16 cellular contexts compared by ENCODE assay signal in the genomic region with DNA sequence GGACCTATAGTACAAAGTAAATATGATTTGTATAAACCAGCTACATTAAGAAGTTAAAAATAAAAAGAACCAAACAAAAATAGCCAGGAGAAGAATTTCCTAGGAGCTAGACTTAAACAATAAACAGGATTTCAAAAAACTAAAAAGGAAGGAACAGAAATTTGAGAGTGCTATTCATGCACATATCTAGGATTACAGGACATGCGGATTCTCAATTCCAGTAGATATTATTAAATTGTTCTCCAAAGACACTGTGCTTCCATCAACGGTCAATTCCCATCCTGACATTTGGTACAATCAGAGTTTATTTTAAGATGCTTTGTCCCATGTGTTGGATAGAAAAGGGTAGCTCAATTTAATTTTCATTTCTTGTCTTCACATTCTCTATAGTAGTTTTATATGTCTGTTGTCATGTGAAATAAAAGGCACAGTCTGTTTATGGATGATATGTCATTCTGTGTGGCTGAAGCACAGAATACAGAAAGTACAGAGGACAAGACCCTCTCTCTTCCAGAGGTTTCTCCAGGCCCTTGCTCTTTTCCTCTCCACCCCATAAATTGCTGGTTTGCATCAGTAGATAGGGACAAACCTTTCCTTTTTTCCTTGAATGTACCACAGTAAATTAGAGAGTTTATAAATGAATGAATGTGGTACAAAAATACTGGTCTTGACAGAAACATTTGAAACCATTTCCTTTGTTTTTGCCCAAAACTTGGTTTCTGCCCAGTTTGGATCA. TPM values are rescaled to one million over a fixed set of nuclear protein-coding genes. Genes with fewer than 3 reads are reported as not detected.
A peak's percentile ranks its signal among the peaks of the same experiment; 100 is the strongest.
DNase-seq lines count a peak whose midpoint lies in the region; ATAC-seq and TF ChIP-seq lines count a peak whose summit lies in the region.
"Had no signal": no experiment of that assay in that cellular context is flagged by ENCODE, and none has a peak within 500 bp of the region (broad histone marks: within the 10 kb centered on the region; RNA-seq: fewer than 3 reads in every experiment).

No MANE protein-coding gene starts in this region.

- H3K27me3 Mint-ChIP-seq in stimulated activated memory B cell treated with anti-CD40 and anti-IgM and Interleukin-4, amounts not matched to agents 10 μg/mL and 1 μg/mL and 100 μg/mL, for 72 hours: peaks cover 21% of the 10 kb centered on the region

- H3K4me3 Mint-ChIP-seq in stimulated activated memory B cell treated with anti-CD40 and anti-IgM and Interleukin-4, amounts not matched to agents 10 μg/mL and 1 μg/mL and 100 μg/mL, for 72 hours: no peak overlapping the region
- H3K4me3 Mint-ChIP-seq: GM23338 had no signal

- no peak overlapping the region for H3K27ac Mint-ChIP-seq in stimulated activated memory B cell treated with anti-CD40 and anti-IgM and Interleukin-4, amounts not matched to agents 10 μg/mL and 1 μg/mL and 100 μg/mL, for 72 hours

- peaks cover 54% of the 10 kb centered on the region for H4K20me1 ChIP-seq in osteoblast (ENCODE audit: insufficient read depth, low read length)

- peaks cover 6 to 75% (median 59%) of the 10 kb centered on the region in 12 donors for H3K4me1 ChIP-seq in heart left ventricle
- peaks cover 60% of the 10 kb centered on the region for H3K4me1 ChIP-seq in osteoblast (ENCODE audit: insufficient read depth, low read length)
- no peaks in the 10 kb centered on the region for H3K4me1 ChIP-seq in urinary bladder (ENCODE audit: insufficient read depth)
- H3K4me1 ChIP-seq: testis had no signal

- H3K36me3 Mint-ChIP-seq in stimulated activated memory B cell treated with anti-CD40 and anti-IgM and Interleukin-4, amounts not matched to agents 10 μg/mL and 1 μg/mL and 100 μg/mL, for 72 hours: no peaks in the 10 kb centered on the region

- peaks cover 95% of the 10 kb centered on the region for H3K79me2 ChIP-seq in osteoblast (ENCODE audit: insufficient read depth, low read length)

- intact Hi-C loops in heart left ventricle (cut with DNase I) (no loop called here), Right ventricle myocardium inferior (cut with DNase I) (no loop called here)

- no peak for TF ChIP-seq POLR2A in heart left ventricle (IDR thresholded peaks at IDR 0.05)

- peaks cover 0 to 12% (median 0%) of the 10 kb centered on the region in 9 donors for H3K27me3 ChIP-seq in heart left ventricle
- H3K27me3 ChIP-seq in osteoblast (ENCODE audit: insufficient read depth, low read length): no peaks in the 10 kb centered on the region
- H3K27me3 ChIP-seq: testis had no signal

- no peak overlapping the region for H2AFZ ChIP-seq in osteoblast (ENCODE audit: low read length)
- H2AFZ ChIP-seq: GM23338 had no signal

- peak overlapping the region; percentile 94 for H3K4me2 ChIP-seq in osteoblast (ENCODE audit: insufficient read depth, low read length)
- H3K4me2 ChIP-seq: GM23338 had no signal

- H3K4me3 ChIP-seq in heart left ventricle (peak overlapping the region in 6 of 12 donors; percentile 7 to 89 (median 76)), epithelial cell of proximal tubule (ENCODE audit: low read depth, low read length) (peak overlapping the region; percentile 68), osteoblast (ENCODE audit: insufficient read depth, low read length) (peak overlapping the region; percentile 84), urinary bladder (ENCODE audit: low read depth, low read length) (no peak overlapping the region)
- H3K4me3 ChIP-seq: GM23338, testis had no signal

- ATAC-seq in heart left ventricle (no peak), Right ventricle myocardium inferior (no peak), HG03045 (IDR thresholded peaks at IDR 0.05; ENCODE audit: unreplicated experiment) (no peak)
- no peak for ATAC-seq in stimulated activated memory B cell treated with anti-CD40 and anti-IgM and Interleukin-4, amounts not matched to agents 10 μg/mL and 1 μg/mL and 100 μg/mL, for 72 hours
- ATAC-seq: GM23338 had no signal

- peaks cover 9% of the 10 kb centered on the region for H3K4me1 Mint-ChIP-seq in stimulated activated memory B cell treated with anti-CD40 and anti-IgM and Interleukin-4, amounts not matched to agents 10 μg/mL and 1 μg/mL and 100 μg/mL, for 72 hours

- H3K36me3 ChIP-seq in heart left ventricle (no peaks in the 10 kb centered on the region), osteoblast (ENCODE audit: insufficient read depth, low read length) (peaks cover 24% of the 10 kb centered on the region), urinary bladder (ENCODE audit: insufficient read depth) (no peaks in the 10 kb centered on the region)

- DNase-seq in heart left ventricle: no peak
- no peak for DNase-seq in Right ventricle myocardium inferior (ENCODE audit: missing footprints)
- DNase-seq in epithelial cell of proximal tubule (ENCODE audit: low read depth): no peak
- peak; percentile 11 for DNase-seq in osteoblast (ENCODE audit: insufficient read length, low spot score, missing footprints)
- no peak for DNase-seq in substantia nigra (lab: John Stamatoyannopoulos, UW)
- DNase-seq: ACHN, DMS53, foreskin melanocyte, NCI-H1092, NCI-H526, posterior cingulate gyrus, testis had no signal

- H3K9me3 ChIP-seq in heart left ventricle (no peaks in the 10 kb centered on the region), osteoblast (ENCODE audit: low read depth, low read length) (no peaks in the 10 kb centered on the region)
- H3K9me3 ChIP-seq: testis had no signal

- H3K27ac ChIP-seq in heart left ventricle (peak overlapping the region; percentile 6 to 97 (median 92)), osteoblast (ENCODE audit: low read depth, low read length) (peak overlapping the region; percentile 96), urinary bladder (ENCODE audit: low read depth) (peak overlapping the region; percentile 50), substantia nigra (ENCODE audit: low read depth, low read length, poor library complexity, severe bottlenecking) (no peak overlapping the region)

- WGBS in heart left ventricle, 4 donors: 15 to 36% (median 22%) methylated on average over 2 of the region's 2 CpGs
- 66% methylated on average over 2 of the region's 2 CpGs for WGBS in urinary bladder

- TF ChIP-seq CTCF in heart left ventricle (IDR thresholded peaks at IDR 0.05) (no peak), epithelial cell of proximal tubule (conservative IDR thresholded peaks at IDR 0.05; ENCODE audit: low read depth, low read length) (no peak), osteoblast (IDR thresholded peaks at IDR 0.05; ENCODE audit: extremely low read depth, low read depth, low read length) (no peak)

- no peaks in the 10 kb centered on the region for H3K9me3 Mint-ChIP-seq in stimulated activated memory B cell treated with anti-CD40 and anti-IgM and Interleukin-4, amounts not matched to agents 10 μg/mL and 1 μg/mL and 100 μg/mL, for 72 hours
- H3K9me3 Mint-ChIP-seq: GM23338 had no signal

RNA-seq across cellular contexts. Expression of a gene that starts 3.5 kb away (rescaled TPM):
- 10 to 100 TPM in 7 of 9 donors, 1 to 10 TPM in 2; 6.8 to 33.0 (median 17.9) TPM for total RNA-seq in heart left ventricle
- 10 to 100 TPM; 11.8 to 20.3 TPM for polyA plus RNA-seq in heart left ventricle
- total RNA-seq in Right ventricle myocardium inferior: 19.7 TPM
- total RNA-seq in epithelial cell of proximal tubule: 31.0 and 82.6 TPM in 2 replicates
- 282 and 345 TPM in 2 replicates for total RNA-seq in osteoblast
- 114 TPM for total RNA-seq in urinary bladder
- polyA plus RNA-seq in urinary bladder: 24.0 TPM
